1 cellular context compared by ENCODE assay signal in the genomic region with DNA sequence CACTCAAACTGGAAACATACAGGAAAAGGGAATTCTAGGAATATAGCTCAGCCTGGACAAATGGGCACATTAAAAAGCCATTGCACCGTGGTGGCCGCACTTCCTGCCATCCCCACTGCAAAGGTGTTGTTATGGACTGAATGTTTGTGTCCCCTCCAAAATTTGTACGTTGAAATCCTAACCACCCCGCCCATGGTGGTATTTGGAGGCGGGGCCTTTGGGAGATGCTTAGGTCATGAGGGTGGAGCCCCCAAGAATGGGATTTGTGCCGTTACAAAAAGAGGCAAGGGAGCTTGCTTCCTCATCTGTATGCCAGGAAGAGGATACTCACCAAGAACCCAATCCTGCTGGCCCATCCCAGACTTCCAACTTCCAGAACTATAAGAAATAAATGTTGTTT.
TF ChIP-seq lines count a peak whose summit lies in the region.

No MANE protein-coding gene starts in this region.

TF ChIP-seq in IMR-90, 13 proteins besides CTCF, POLR2A, EP300 and RAD21:
- TF ChIP-seq RCOR1 (IDR thresholded peaks at IDR 0.05; ENCODE audit: insufficient replicate concordance, low read length) = no peak
- no peak for TF ChIP-seq NFE2L2 (IDR thresholded peaks at IDR 0.05; ENCODE audit: low read depth, low read length)
- no peak for TF ChIP-seq CEBPB (IDR thresholded peaks at IDR 0.05; ENCODE audit: low read depth, low read length)
- TF ChIP-seq CHD1 (IDR thresholded peaks at IDR 0.05; ENCODE audit: low read depth, low read length) = no peak
- no peak for TF ChIP-seq FOS (IDR thresholded peaks at IDR 0.05; ENCODE audit: low read depth, low read length)
- TF ChIP-seq, protein P1, sequence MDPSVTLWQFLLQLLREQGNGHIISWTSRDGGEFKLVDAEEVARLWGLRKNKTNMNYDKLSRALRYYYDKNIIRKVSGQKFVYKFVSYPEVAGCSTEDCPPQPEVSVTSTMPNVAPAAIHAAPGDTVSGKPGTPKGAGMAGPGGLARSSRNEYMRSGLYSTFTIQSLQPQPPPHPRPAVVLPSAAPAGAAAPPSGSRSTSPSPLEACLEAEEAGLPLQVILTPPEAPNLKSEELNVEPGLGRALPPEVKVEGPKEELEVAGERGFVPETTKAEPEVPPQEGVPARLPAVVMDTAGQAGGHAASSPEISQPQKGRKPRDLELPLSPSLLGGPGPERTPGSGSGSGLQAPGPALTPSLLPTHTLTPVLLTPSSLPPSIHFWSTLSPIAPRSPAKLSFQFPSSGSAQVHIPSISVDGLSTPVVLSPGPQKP (IDR thresholded peaks at IDR 0.05; ENCODE audit: borderline replicate concordance, low read depth, low read length) = no peak
- no peak for TF ChIP-seq BHLHE40 (IDR thresholded peaks at IDR 0.05; ENCODE audit: low read depth, low read length)
- TF ChIP-seq RFX5 (IDR thresholded peaks at IDR 0.05; ENCODE audit: low read depth, low read length) = no peak
- TF ChIP-seq, protein P2, sequence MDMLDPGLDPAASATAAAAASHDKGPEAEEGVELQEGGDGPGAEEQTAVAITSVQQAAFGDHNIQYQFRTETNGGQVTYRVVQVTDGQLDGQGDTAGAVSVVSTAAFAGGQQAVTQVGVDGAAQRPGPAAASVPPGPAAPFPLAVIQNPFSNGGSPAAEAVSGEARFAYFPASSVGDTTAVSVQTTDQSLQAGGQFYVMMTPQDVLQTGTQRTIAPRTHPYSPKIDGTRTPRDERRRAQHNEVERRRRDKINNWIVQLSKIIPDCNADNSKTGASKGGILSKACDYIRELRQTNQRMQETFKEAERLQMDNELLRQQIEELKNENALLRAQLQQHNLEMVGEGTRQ (IDR thresholded peaks at IDR 0.05; ENCODE audit: low read depth, low read length) = no peak
- TF ChIP-seq MXI1 (IDR thresholded peaks at IDR 0.05; ENCODE audit: borderline replicate concordance, low read depth, low read length) = no peak
- no peak for TF ChIP-seq MAFK (IDR thresholded peaks at IDR 0.05; ENCODE audit: low read depth, low read length)
- no peak for TF ChIP-seq MAZ (IDR thresholded peaks at IDR 0.05; ENCODE audit: borderline replicate concordance, low read depth, low read length)
- TF ChIP-seq SMC3 (IDR thresholded peaks at IDR 0.05; ENCODE audit: low read depth, low read length) = no peak
